ENCODE assay signal across 8 cellular contexts in genomic region chr22:27474711-27475547, GRCh38.
DNase-seq lines count a peak whose midpoint lies in the region; ATAC-seq lines count a peak whose summit lies in the region.
"Had no signal": no experiment of that assay in that cellular context is flagged by ENCODE, and none has a peak within 500 bp of the region (broad histone marks: within the 10 kb centered on the region; RNA-seq: fewer than 3 reads in every experiment).

No MANE protein-coding gene starts in this region.

- H3K4me3 ChIP-seq in thymus (ENCODE audit: low read length), result no peak overlapping the region
- H3K4me3 ChIP-seq: left ventricle myocardium inferior had no signal

- no peaks in the 10 kb centered on the region for H3K36me3 ChIP-seq in thymus (ENCODE audit: control insufficient read depth, insufficient read depth)
- H3K36me3 ChIP-seq: left ventricle myocardium inferior had no signal

- H3K27me3 ChIP-seq in thymus (ENCODE audit: control insufficient read depth, insufficient read depth), result no peaks in the 10 kb centered on the region

- peak overlapping the region; percentile 59 for H3K27ac ChIP-seq in thymus (ENCODE audit: low read depth)
- H3K27ac ChIP-seq: left ventricle myocardium inferior had no signal

- no peaks in the 10 kb centered on the region for H3K9me3 ChIP-seq in thymus (ENCODE audit: control insufficient read depth)
- H3K9me3 ChIP-seq: left ventricle myocardium inferior had no signal

- DNase-seq in HK-2 (ENCODE audit: unreplicated experiment), result peak; percentile 83
- DNase-seq in T1000 (lab: John Stamatoyannopoulos, UW), result peak; percentile 64
- DNase-seq in head of caudate nucleus, result peak in 28 of 42 donors; percentile 13 to 80 (median 42)
- no peak for DNase-seq in NCI-H187 treated with DMSO at 0.1 percent for 48 hours (lab: John Stamatoyannopoulos, UW)
- DNase-seq: left ventricle myocardium inferior had no signal

- H3K4me1 ChIP-seq in thymus (ENCODE audit: control insufficient read depth, insufficient read depth, low read length), result no peaks in the 10 kb centered on the region

- ATAC-seq in GM21717 (IDR thresholded peaks at IDR 0.05; ENCODE audit: unreplicated experiment) (no peak), HG03469 (IDR thresholded peaks at IDR 0.05; ENCODE audit: unreplicated experiment) (no peak)

- 67% methylated on average over 12 of the region's 12 CpGs for WGBS in thymus

- intact Hi-C loops in head of caudate nucleus (cut with DNase I), result no loop called here
